ENCODE assay signal across 17 cellular contexts in genomic region chr2:215760526-215760925, GRCh38.
"Had no signal": no experiment of that assay in that cellular context is flagged by ENCODE, and none has a peak within 500 bp of the region (broad histone marks: within the 10 kb centered on the region; RNA-seq: fewer than 3 reads in every experiment).

No MANE protein-coding gene starts in this region.

- H3K36me3 ChIP-seq: gastroesophageal sphincter, heart right ventricle, SJCRH30, tibial nerve had no signal

- ATAC-seq: gastroesophageal sphincter; heart right ventricle; left colon; naive thymus-derived CD8-positive, alpha-beta T cell; stimulated activated memory B cell treated with anti-CD40 and anti-IgM and Interleukin-4, amounts not matched to agents 10 μg/mL and 1 μg/mL and 100 μg/mL, for 72 hours had no signal

- H3K9me3 ChIP-seq: gastroesophageal sphincter, SJCRH30, tibial nerve had no signal

- H3K36me3 Mint-ChIP-seq: stimulated activated memory B cell treated with anti-CD40 and anti-IgM and Interleukin-4, amounts not matched to agents 10 μg/mL and 1 μg/mL and 100 μg/mL, for 72 hours had no signal

- H3K4me1 ChIP-seq: parathyroid adenoma had no signal

- H3K9me3 Mint-ChIP-seq: activated B cell treated with CpG ODN at 0.5 μM for 24 hours; stimulated activated memory B cell treated with anti-CD40 and anti-IgM and Interleukin-4, amounts not matched to agents 10 μg/mL and 1 μg/mL and 100 μg/mL, for 72 hours had no signal

- H3K4me3 Mint-ChIP-seq: activated B cell treated with CpG ODN at 0.5 μM for 24 hours; activated CD4-positive, alpha-beta T cell treated with anti-CD3 and anti-CD28 coated beads, Interleukin-2, amount 10 ng/mL, durations not matched to agents 7 days and 5 days; activated T-cell treated with anti-CD3 and anti-CD28 coated beads, Interleukin-2, amount 50 U/mL, for 72 hours; naive thymus-derived CD8-positive, alpha-beta T cell; stimulated activated memory B cell treated with anti-CD40 and anti-IgM and Interleukin-4, amounts not matched to agents 10 μg/mL and 1 μg/mL and 100 μg/mL, for 72 hours had no signal

- DNase-seq: activated B cell treated with CpG ODN at 0.5 μM for 24 hours; activated CD4-positive, alpha-beta T cell treated with anti-CD3 and anti-CD28 coated beads, Interleukin-2, amount 10 ng/mL, durations not matched to agents 7 days and 5 days; activated CD8-positive, alpha-beta memory T cell treated with anti-CD3 and anti-CD28 coated beads, Interleukin-2, amount 50 U/mL, for 48 hours; activated gamma-delta T cell treated with Interleukin-2 at 50 U/mL for 16 hours; activated T-cell treated with anti-CD3 and anti-CD28 coated beads, Interleukin-2, amount 50 U/mL, for 72 hours; aorta; heart right ventricle; left colon; naive thymus-derived CD8-positive, alpha-beta T cell; SJCRH30; substantia nigra; SW 1271 had no signal

- H3K27ac ChIP-seq: epithelial cell of prostate, heart right ventricle, parathyroid adenoma, SJCRH30, tibial nerve had no signal

- H3K9ac ChIP-seq: parathyroid adenoma had no signal

- H3K27ac Mint-ChIP-seq: activated B cell treated with CpG ODN at 0.5 μM for 24 hours; activated CD4-positive, alpha-beta T cell treated with anti-CD3 and anti-CD28 coated beads, Interleukin-2, amount 10 ng/mL, durations not matched to agents 7 days and 5 days; activated T-cell treated with anti-CD3 and anti-CD28 coated beads, Interleukin-2, amount 50 U/mL, for 72 hours; naive thymus-derived CD8-positive, alpha-beta T cell; stimulated activated memory B cell treated with anti-CD40 and anti-IgM and Interleukin-4, amounts not matched to agents 10 μg/mL and 1 μg/mL and 100 μg/mL, for 72 hours had no signal

- H3K4me1 Mint-ChIP-seq: activated B cell treated with CpG ODN at 0.5 μM for 24 hours; activated CD4-positive, alpha-beta T cell treated with anti-CD3 and anti-CD28 coated beads, Interleukin-2, amount 10 ng/mL, durations not matched to agents 7 days and 5 days; naive thymus-derived CD8-positive, alpha-beta T cell; stimulated activated memory B cell treated with anti-CD40 and anti-IgM and Interleukin-4, amounts not matched to agents 10 μg/mL and 1 μg/mL and 100 μg/mL, for 72 hours had no signal

- H3K27me3 Mint-ChIP-seq: stimulated activated memory B cell treated with anti-CD40 and anti-IgM and Interleukin-4, amounts not matched to agents 10 μg/mL and 1 μg/mL and 100 μg/mL, for 72 hours had no signal

- H2AFZ ChIP-seq: parathyroid adenoma had no signal

- H3K79me2 ChIP-seq: parathyroid adenoma had no signal

- H3K4me3 ChIP-seq: gastroesophageal sphincter, heart right ventricle, SJCRH30, tibial nerve had no signal

- H3K27me3 ChIP-seq: gastroesophageal sphincter, heart right ventricle, SJCRH30, tibial nerve had no signal
